In the genomic region with DNA sequence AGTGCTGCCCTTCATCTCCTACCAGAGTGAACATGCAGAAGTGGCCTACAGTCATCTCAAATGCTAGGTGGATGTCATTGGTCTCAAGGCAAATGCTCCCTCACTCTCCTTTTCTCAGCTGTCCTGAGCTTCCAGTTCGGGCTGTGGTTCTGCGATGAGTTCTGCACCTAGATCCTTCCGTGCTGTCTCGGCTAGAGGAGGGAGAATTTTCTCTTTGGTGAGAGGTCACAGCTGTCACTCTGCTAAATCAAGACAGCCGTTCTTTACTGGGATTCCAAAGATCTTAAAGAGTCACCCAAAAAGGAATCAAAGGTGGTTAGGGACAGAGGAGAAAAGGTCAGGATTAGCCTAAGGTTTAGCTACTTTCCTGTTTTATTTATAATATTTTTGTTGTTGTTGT, we compare ENCODE assay signal across 9 cellular contexts. TPM values are rescaled to one million over a fixed set of nuclear protein-coding genes. Genes with fewer than 3 reads are reported as not detected.
DNase-seq lines count a peak whose midpoint lies in the region; ATAC-seq and TF ChIP-seq lines count a peak whose summit lies in the region.
"Had no signal": no experiment of that assay in that cellular context is flagged by ENCODE, and none has a peak within 500 bp of the region (broad histone marks: within the 10 kb centered on the region; RNA-seq: fewer than 3 reads in every experiment).

No MANE protein-coding gene starts in this region.

- peak overlapping the region; percentile 65 for H3K4me3 ChIP-seq in right cardiac atrium (ENCODE audit: low read length)

- H3K27ac Mint-ChIP-seq in activated naive CD4-positive, alpha-beta T cell treated with anti-CD3 and anti-CD28 coated beads for 36 hours: no peak overlapping the region
- H3K27ac Mint-ChIP-seq in WTC11: no peak overlapping the region

- peaks cover 44% of the 10 kb centered on the region for H3K4me1 Mint-ChIP-seq in activated naive CD4-positive, alpha-beta T cell treated with anti-CD3 and anti-CD28 coated beads for 36 hours (ENCODE audit: low read depth)
- peaks cover 45% of the 10 kb centered on the region for H3K4me1 Mint-ChIP-seq in WTC11

- H3K9me3 ChIP-seq in right cardiac atrium (ENCODE audit: control insufficient read depth, low read length): no peaks in the 10 kb centered on the region

- ATAC-seq in WTC11: no peak
- no peak for ATAC-seq in right cardiac atrium

- intact Hi-C loops in activated naive CD4-positive, alpha-beta T cell treated with anti-CD3 and anti-CD28 coated beads for 36 hours (cut with micrococcal nuclease): loop anchor here (5.0 to 10.0 kb wide), 3 partner anchors 439 to 1367 kb away; a partner anchor contains a TSS
- intact Hi-C loops in right cardiac atrium (cut with DNase I): no loop called here

- CTCF ChIA-PET in activated naive CD4-positive, alpha-beta T cell treated with anti-CD3 and anti-CD28 coated beads for 36 hours (lab: Charles Lee): interaction anchor here (0.6 to 2.8 kb wide), 6 partner anchors 10 to 432 kb away, joined by 3 to 17 read pairs (median 3); a partner anchor contains a TSS
- CTCF ChIA-PET in WTC11 (lab: Charles Lee): interaction anchor here (0.8 to 3.4 kb wide), 5 partner anchors 15 to 184 kb away, joined by 3 to 16 read pairs (median 7); no protein-coding TSS in a partner anchor

- peak overlapping the region; percentile 93 for H3K4me3 Mint-ChIP-seq in activated naive CD4-positive, alpha-beta T cell treated with anti-CD3 and anti-CD28 coated beads for 36 hours
- H3K4me3 Mint-ChIP-seq in WTC11: peak overlapping the region; percentile 89

- POLR2A ChIA-PET in WTC11 (lab: Charles Lee): interaction anchor here (0.6 kb wide), 1 partner anchor 335 kb away, joined by 3 read pairs; no protein-coding TSS in a partner anchor

- 13% methylated on average over 5 of the region's 5 CpGs for WGBS in right cardiac atrium

- no peak for TF ChIP-seq CTCF in WTC11 (IDR thresholded peaks at IDR 0.05)

- no peaks in the 10 kb centered on the region for H3K27me3 Mint-ChIP-seq in activated naive CD4-positive, alpha-beta T cell treated with anti-CD3 and anti-CD28 coated beads for 36 hours (ENCODE audit: low read depth)
- no peaks in the 10 kb centered on the region for H3K27me3 Mint-ChIP-seq in WTC11 (ENCODE audit: low read depth)

- no peaks in the 10 kb centered on the region for H3K27me3 ChIP-seq in right cardiac atrium (ENCODE audit: control insufficient read depth, insufficient read depth)

- peaks cover 19% of the 10 kb centered on the region for H3K36me3 Mint-ChIP-seq in activated naive CD4-positive, alpha-beta T cell treated with anti-CD3 and anti-CD28 coated beads for 36 hours (ENCODE audit: low read depth)
- peaks cover 6% of the 10 kb centered on the region; the same call in 1 of the 2 replicates for H3K36me3 Mint-ChIP-seq in WTC11

- H3K9me3 Mint-ChIP-seq in activated naive CD4-positive, alpha-beta T cell treated with anti-CD3 and anti-CD28 coated beads for 36 hours: no peaks in the 10 kb centered on the region
- no peaks in the 10 kb centered on the region for H3K9me3 Mint-ChIP-seq in WTC11

- peaks cover 6% of the 10 kb centered on the region for H3K4me1 ChIP-seq in right cardiac atrium (ENCODE audit: control insufficient read depth, insufficient read depth, low read length)

- no peak for DNase-seq in activated naive CD4-positive, alpha-beta T cell treated with anti-CD3 and anti-CD28 coated beads for 36 hours
- no peak for DNase-seq in activated naive CD4-positive, alpha-beta T cell treated with anti-CD3 and anti-CD28 coated beads, Interleukin-2, amount 50 U/mL, for 16 hours
- DNase-seq in WTC11 (ENCODE audit: low spot score) (no peak), right cardiac atrium (no peak), substantia nigra (lab: John Stamatoyannopoulos, UW) (no peak), T1000 (lab: John Stamatoyannopoulos, UW) (no peak), activated gamma-delta T cell (lab: John Stamatoyannopoulos, UW) (no peak), COLO829 (ENCODE audit: low spot score) (no peak)
- DNase-seq: cortex of kidney had no signal

- H3K27ac ChIP-seq in right cardiac atrium (ENCODE audit: low read length) (peak overlapping the region; percentile 89), substantia nigra (ENCODE audit: low read depth, low read length, poor library complexity, severe bottlenecking) (peak overlapping the region; percentile 38)

TF ChIP-seq in WTC11, 78 proteins besides CTCF, POLR2A, EP300 and RAD21 (continues in another document):
- TF ChIP-seq, protein P1, sequence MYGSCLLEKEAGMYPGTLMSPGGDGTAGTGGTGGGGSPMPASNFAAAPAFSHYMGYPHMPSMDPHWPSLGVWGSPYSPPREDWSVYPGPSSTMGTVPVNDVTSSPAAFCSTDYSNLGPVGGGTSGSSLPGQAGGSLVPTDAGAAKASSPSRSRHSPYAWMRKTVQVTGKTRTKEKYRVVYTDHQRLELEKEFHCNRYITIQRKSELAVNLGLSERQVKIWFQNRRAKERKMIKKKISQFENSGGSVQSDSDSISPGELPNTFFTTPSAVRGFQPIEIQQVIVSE (CRISPR knock-in tag; IDR thresholded peaks at IDR 0.05; ENCODE audit: borderline replicate concordance): no peak
- TF ChIP-seq, protein P2, sequence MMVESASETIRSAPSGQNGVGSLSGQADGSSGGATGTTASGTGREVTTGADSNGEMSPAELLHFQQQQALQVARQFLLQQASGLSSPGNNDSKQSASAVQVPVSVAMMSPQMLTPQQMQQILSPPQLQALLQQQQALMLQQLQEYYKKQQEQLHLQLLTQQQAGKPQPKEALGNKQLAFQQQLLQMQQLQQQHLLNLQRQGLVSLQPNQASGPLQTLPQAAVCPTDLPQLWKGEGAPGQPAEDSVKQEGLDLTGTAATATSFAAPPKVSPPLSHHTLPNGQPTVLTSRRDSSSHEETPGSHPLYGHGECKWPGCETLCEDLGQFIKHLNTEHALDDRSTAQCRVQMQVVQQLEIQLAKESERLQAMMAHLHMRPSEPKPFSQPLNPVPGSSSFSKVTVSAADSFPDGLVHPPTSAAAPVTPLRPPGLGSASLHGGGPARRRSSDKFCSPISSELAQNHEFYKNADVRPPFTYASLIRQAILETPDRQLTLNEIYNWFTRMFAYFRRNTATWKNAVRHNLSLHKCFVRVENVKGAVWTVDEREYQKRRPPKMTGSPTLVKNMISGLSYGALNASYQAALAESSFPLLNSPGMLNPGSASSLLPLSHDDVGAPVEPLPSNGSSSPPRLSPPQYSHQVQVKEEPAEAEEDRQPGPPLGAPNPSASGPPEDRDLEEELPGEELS (CRISPR knock-in tag; IDR thresholded peaks at IDR 0.05): no peak
- TF ChIP-seq TP53 (CRISPR knock-in tag; IDR thresholded peaks at IDR 0.05) (no peak), CREB1 (CRISPR knock-in tag; IDR thresholded peaks at IDR 0.05) (no peak), ELF4 (CRISPR knock-in tag; IDR thresholded peaks at IDR 0.05; ENCODE audit: low read depth) (no peak), KAT7 (CRISPR knock-in tag; IDR thresholded peaks at IDR 0.05; ENCODE audit: borderline replicate concordance) (no peak), ZNF317 (CRISPR knock-in tag; IDR thresholded peaks at IDR 0.05; ENCODE audit: borderline replicate concordance, low read depth) (no peak), FOXK1 (CRISPR knock-in tag; IDR thresholded peaks at IDR 0.05) (no peak), NFYB (CRISPR knock-in tag; conservative IDR thresholded peaks at IDR 0.05; ENCODE audit: low read depth) (no peak)
- TF ChIP-seq, protein P3, sequence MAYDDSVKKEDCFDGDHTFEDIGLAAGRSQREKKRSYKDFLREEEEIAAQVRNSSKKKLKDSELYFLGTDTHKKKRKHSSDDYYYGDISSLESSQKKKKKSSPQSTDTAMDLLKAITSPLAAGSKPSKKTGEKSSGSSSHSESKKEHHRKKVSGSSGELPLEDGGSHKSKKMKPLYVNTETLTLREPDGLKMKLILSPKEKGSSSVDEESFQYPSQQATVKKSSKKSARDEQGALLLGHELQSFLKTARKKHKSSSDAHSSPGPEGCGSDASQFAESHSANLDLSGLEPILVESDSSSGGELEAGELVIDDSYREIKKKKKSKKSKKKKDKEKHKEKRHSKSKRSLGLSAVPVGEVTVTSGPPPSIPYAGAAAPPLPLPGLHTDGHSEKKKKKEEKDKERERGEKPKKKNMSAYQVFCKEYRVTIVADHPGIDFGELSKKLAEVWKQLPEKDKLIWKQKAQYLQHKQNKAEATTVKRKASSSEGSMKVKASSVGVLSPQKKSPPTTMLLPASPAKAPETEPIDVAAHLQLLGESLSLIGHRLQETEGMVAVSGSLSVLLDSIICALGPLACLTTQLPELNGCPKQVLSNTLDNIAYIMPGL (CRISPR knock-in tag; IDR thresholded peaks at IDR 0.05): no peak
- TF ChIP-seq, protein P4, sequence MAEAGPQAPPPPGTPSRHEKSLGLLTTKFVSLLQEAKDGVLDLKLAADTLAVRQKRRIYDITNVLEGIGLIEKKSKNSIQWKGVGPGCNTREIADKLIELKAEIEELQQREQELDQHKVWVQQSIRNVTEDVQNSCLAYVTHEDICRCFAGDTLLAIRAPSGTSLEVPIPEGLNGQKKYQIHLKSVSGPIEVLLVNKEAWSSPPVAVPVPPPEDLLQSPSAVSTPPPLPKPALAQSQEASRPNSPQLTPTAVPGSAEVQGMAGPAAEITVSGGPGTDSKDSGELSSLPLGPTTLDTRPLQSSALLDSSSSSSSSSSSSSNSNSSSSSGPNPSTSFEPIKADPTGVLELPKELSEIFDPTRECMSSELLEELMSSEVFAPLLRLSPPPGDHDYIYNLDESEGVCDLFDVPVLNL (CRISPR knock-in tag; IDR thresholded peaks at IDR 0.05; ENCODE audit: borderline replicate concordance, low read depth): no peak

RNA-seq across cellular contexts. Expression of a gene that starts 2.9 kb away (rescaled TPM):
- 10 to 100 TPM; 19.2 to 21.7 TPM for total RNA-seq in activated naive CD4-positive, alpha-beta T cell treated with anti-CD3 and anti-CD28 coated beads for 36 hours
- total RNA-seq in WTC11 (2021): 33.8 to 36.3 TPM (median 36.2 TPM) in 3 replicates
- total RNA-seq in right cardiac atrium: 10 to 100 TPM; 34.7 to 49.3 (median 43.6) TPM
- polyA plus RNA-seq in right cardiac atrium: 44.1 TPM

RNA-seq across cellular contexts. Expression of a gene that starts 17.4 kb away (rescaled TPM):
- under 1 TPM in 1 of 2 experiments, not detected in 1; 0.07 TPM for total RNA-seq in activated naive CD4-positive, alpha-beta T cell treated with anti-CD3 and anti-CD28 coated beads for 36 hours
- total RNA-seq in WTC11 (2021) (0.05 to 0.13 TPM (median 0.11 TPM) in 3 replicates), right cardiac atrium (1 to 10 TPM; 1.9 to 3.7 (median 2.5) TPM)
- polyA plus RNA-seq in right cardiac atrium: 1.3 TPM
